Comparison of ENCODE assay signal across 8 cellular contexts in the genomic region with DNA sequence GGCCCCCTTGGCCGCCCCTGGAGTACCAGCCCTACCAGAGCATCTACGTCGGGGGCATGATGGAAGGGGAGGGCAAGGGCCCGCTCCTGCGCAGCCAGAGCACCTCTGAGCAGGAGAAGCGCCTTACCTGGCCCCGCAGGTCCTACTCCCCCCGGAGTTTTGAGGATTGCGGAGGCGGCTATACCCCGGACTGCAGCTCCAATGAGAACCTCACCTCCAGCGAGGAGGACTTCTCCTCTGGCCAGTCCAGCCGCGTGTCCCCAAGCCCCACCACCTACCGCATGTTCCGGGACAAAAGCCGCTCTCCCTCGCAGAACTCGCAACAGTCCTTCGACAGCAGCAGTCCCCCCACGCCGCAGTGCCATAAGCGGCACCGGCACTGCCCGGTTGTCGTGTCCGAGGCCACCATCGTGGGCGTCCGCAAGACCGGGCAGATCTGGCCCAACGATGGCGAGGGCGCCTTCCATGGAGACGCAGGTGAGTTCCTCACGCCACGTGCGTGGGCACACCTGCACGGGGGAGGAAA. TPM values are rescaled to one million over a fixed set of nuclear protein-coding genes. Genes with fewer than 3 reads are reported as not detected.
DNase-seq lines count a peak whose midpoint lies in the region; ATAC-seq and TF ChIP-seq lines count a peak whose summit lies in the region.

No MANE protein-coding gene starts in this region.

- H3K27me3 ChIP-seq in left lung (no peaks in the 10 kb centered on the region), thoracic aorta (replicated peaks; ENCODE audit: insufficient read depth) (no peaks in the 10 kb centered on the region)

- peak; percentile 19 for DNase-seq in activated CD4-positive, alpha-beta T cell treated with anti-CD3 and anti-CD28 coated beads for 48 hours
- DNase-seq in activated CD4-positive, alpha-beta T cell treated with anti-CD3 and anti-CD28 coated beads for 1 hour, result no peak
- peak; percentile 17 for DNase-seq in activated naive CD8-positive, alpha-beta T cell treated with anti-CD3 and anti-CD28 coated beads for 36 hours
- DNase-seq in left lung, result peak in 1 of 2 donors; percentile 80
- DNase-seq in thoracic aorta (ENCODE audit: low spot score), result no peak
- no peak for DNase-seq in T-helper 9 cell

- peaks cover 3% of the 10 kb centered on the region for H3K9me3 Mint-ChIP-seq in activated naive CD8-positive, alpha-beta T cell treated with anti-CD3 and anti-CD28 coated beads for 36 hours

- intact Hi-C loops in left lung (cut with DNase I), result loop anchor here in 1 of 2 donors (5.0 kb wide), 1 partner anchor 35 kb away; no protein-coding TSS in a partner anchor

- ATAC-seq in left lung (no peak), thoracic aorta (ENCODE audit: insufficient number of reproducible peaks, low FRiP score, low read depth) (no peak), GM21390 (IDR thresholded peaks at IDR 0.05; ENCODE audit: unreplicated experiment) (no peak), HG03460 (IDR thresholded peaks at IDR 0.05; ENCODE audit: unreplicated experiment) (no peak)

- H3K36me3 ChIP-seq in left lung, result no peaks in the 10 kb centered on the region
- no peaks in the 10 kb centered on the region for H3K36me3 ChIP-seq in thoracic aorta

- H3K27ac ChIP-seq in left lung (peak overlapping the region in 1 of 2 donors; percentile 53), thoracic aorta (peak overlapping the region; percentile 19 to 53)

- H3K27ac Mint-ChIP-seq in activated naive CD8-positive, alpha-beta T cell treated with anti-CD3 and anti-CD28 coated beads for 36 hours, result peak overlapping the region; percentile 89

- H3K4me3 Mint-ChIP-seq in activated naive CD8-positive, alpha-beta T cell treated with anti-CD3 and anti-CD28 coated beads for 36 hours, result peak overlapping the region; percentile 88

- no peaks in the 10 kb centered on the region for H3K27me3 Mint-ChIP-seq in activated naive CD8-positive, alpha-beta T cell treated with anti-CD3 and anti-CD28 coated beads for 36 hours

- H3K4me1 ChIP-seq in left lung, result peaks cover 24 to 75% of the 10 kb centered on the region in 2 donors
- H3K4me1 ChIP-seq in thoracic aorta (ENCODE audit: control insufficient read depth in 1 of 2, low read depth in 2 of 2), result peaks cover 36 to 64% of the 10 kb centered on the region in 2 donors

- H3K36me3 Mint-ChIP-seq in activated naive CD8-positive, alpha-beta T cell treated with anti-CD3 and anti-CD28 coated beads for 36 hours, result peaks cover 22% of the 10 kb centered on the region

- H3K4me3 ChIP-seq in left lung (peak overlapping the region; percentile 53 to 67), thoracic aorta (peak overlapping the region; percentile 72)

- no peak for TF ChIP-seq CTCF in left lung (IDR thresholded peaks at IDR 0.05)
- no peak for TF ChIP-seq CTCF in thoracic aorta (IDR thresholded peaks at IDR 0.05)

- no peaks in the 10 kb centered on the region for H3K9me3 ChIP-seq in left lung
- no peaks in the 10 kb centered on the region for H3K9me3 ChIP-seq in thoracic aorta

- H3K4me1 Mint-ChIP-seq in activated naive CD8-positive, alpha-beta T cell treated with anti-CD3 and anti-CD28 coated beads for 36 hours, result peaks cover 50% of the 10 kb centered on the region

RNA-seq across cellular contexts. Expression of a gene that starts 1.5 kb away (rescaled TPM):
- 10 to 100 TPM; 28.3 to 32.0 TPM for total RNA-seq in activated naive CD8-positive, alpha-beta T cell treated with anti-CD3 and anti-CD28 coated beads for 36 hours
- 10 to 100 TPM; 66.1 to 70.4 TPM for total RNA-seq in left lung
- 100 to 1,000 TPM in 1 of 2 donors, 10 to 100 TPM in 1; 73.2 to 232 TPM for total RNA-seq in thoracic aorta

RNA-seq across cellular contexts. Expression of a gene that starts 36.5 kb away (rescaled TPM):
- 1 to 10 TPM in 1 of 2 experiments, under 1 TPM in 1; 0.90 to 1.0 TPM for total RNA-seq in activated naive CD8-positive, alpha-beta T cell treated with anti-CD3 and anti-CD28 coated beads for 36 hours
- total RNA-seq in left lung (1 to 10 TPM; 3.8 to 10.0 TPM), thoracic aorta (1 to 10 TPM; 3.5 to 4.5 TPM)

RNA-seq across cellular contexts. Expression of a gene that starts 40.0 kb away (rescaled TPM):
- under 1 TPM in 1 of 2 experiments, not detected in 1; 0.48 TPM for total RNA-seq in activated naive CD8-positive, alpha-beta T cell treated with anti-CD3 and anti-CD28 coated beads for 36 hours
- 1 to 10 TPM in 1 of 2 donors, under 1 TPM in 1; 0.41 to 1.8 TPM for total RNA-seq in left lung
- under 1 TPM in 1 of 2 donors, not detected in 1; 0.71 TPM for total RNA-seq in thoracic aorta

Comparison
In these comparisons a context has a peak if more than half of its experiments do, and no peak if none do; other contexts are left out.
1. DNase-seq: peak in activated CD4-positive, alpha-beta T cell treated with anti-CD3 and anti-CD28 coated beads for 48 hours (single experiment) and activated naive CD8-positive, alpha-beta T cell treated with anti-CD3 and anti-CD28 coated beads for 36 hours (single experiment); none in activated CD4-positive, alpha-beta T cell treated with anti-CD3 and anti-CD28 coated beads for 1 hour (single experiment), thoracic aorta (single experiment) and T-helper 9 cell (single experiment).